Comparison of ENCODE assay signal across 9 cellular contexts in genomic region chr4:25993564-25994185, GRCh38.
DNase-seq lines count a peak whose midpoint lies in the region; ATAC-seq and TF ChIP-seq lines count a peak whose summit lies in the region.
"Had no signal": no experiment of that assay in that cellular context is flagged by ENCODE, and none has a peak within 500 bp of the region (broad histone marks: within the 10 kb centered on the region; RNA-seq: fewer than 3 reads in every experiment).

No MANE protein-coding gene starts in this region.

- peak; percentile 82 for DNase-seq in glutamatergic neuron
- DNase-seq in stimulated activated naive CD8-positive, alpha-beta T cell treated with anti-CD3 and anti-CD28 coated beads, Interleukin-15, Interleukin-2, amounts not matched to agents 100 U/mL and 50 U/mL, for 24 hours: peak; percentile 42
- no peak for DNase-seq in NCI-H187 (lab: John Stamatoyannopoulos, UW)
- no peak for DNase-seq in NCI-H345 treated with DMSO at 0.1 percent for 48 hours (lab: John Stamatoyannopoulos, UW; ENCODE audit: unreplicated experiment)

- no peaks in the 10 kb centered on the region for H3K9me3 Mint-ChIP-seq in glutamatergic neuron (ENCODE audit: unreplicated experiment)
- H3K9me3 Mint-ChIP-seq: nephron had no signal

- peaks cover 6% of the 10 kb centered on the region for H3K27me3 Mint-ChIP-seq in glutamatergic neuron (ENCODE audit: unreplicated experiment)

- H3K4me1 Mint-ChIP-seq in glutamatergic neuron (ENCODE audit: low read depth, unreplicated experiment): peaks cover 9% of the 10 kb centered on the region
- H3K4me1 Mint-ChIP-seq: nephron had no signal

- H3K36me3 Mint-ChIP-seq in glutamatergic neuron (ENCODE audit: unreplicated experiment): no peaks in the 10 kb centered on the region

- H3K4me3 Mint-ChIP-seq in glutamatergic neuron (ENCODE audit: unreplicated experiment): no peak overlapping the region
- H3K4me3 Mint-ChIP-seq: nephron had no signal

- TF ChIP-seq CTCF in GM12873 (IDR thresholded peaks at IDR 0.05; ENCODE audit: insufficient read depth, low read depth, low read length, missing control alignments): peak; percentile 56
- peak; percentile 76 for TF ChIP-seq CTCF in glutamatergic neuron (IDR thresholded peaks at IDR 0.05; ENCODE audit: partially characterized antibody, unreplicated experiment)

- H3K27ac Mint-ChIP-seq in glutamatergic neuron (ENCODE audit: unreplicated experiment): peak overlapping the region; percentile 55
- H3K27ac Mint-ChIP-seq: nephron had no signal

- ATAC-seq in HG02870 (IDR thresholded peaks at IDR 0.05; ENCODE audit: unreplicated experiment): peak; percentile 71
- ATAC-seq in SK-N-SH treated with all-trans-retinoic acid at 6 μM for 48 hours: peak; percentile 47; the same call in 2 of the 3 replicates
- peak; percentile 51 for ATAC-seq in stimulated activated naive CD8-positive, alpha-beta T cell treated with anti-CD3 and anti-CD28 coated beads, Interleukin-15, Interleukin-2, amounts not matched to agents 100 U/mL and 50 U/mL, for 24 hours
- ATAC-seq in HG02973 (IDR thresholded peaks at IDR 0.05; ENCODE audit: unreplicated experiment): no peak

TF ChIP-seq in SK-N-SH treated with all-trans-retinoic acid at 6 μM for 48 hours, 23 proteins besides CTCF, POLR2A, EP300 and RAD21:
- TF ChIP-seq ESRRG (CRISPR knock-in tag; IDR thresholded peaks at IDR 0.05) (no peak), CSRNP3 (CRISPR knock-in tag; IDR thresholded peaks at IDR 0.05) (no peak), ZC3H10 (CRISPR knock-in tag; IDR thresholded peaks at IDR 0.05) (no peak), POU6F1 (CRISPR knock-in tag; IDR thresholded peaks at IDR 0.05; ENCODE audit: borderline replicate concordance, low read depth) (no peak), ZNF8 (CRISPR knock-in tag; IDR thresholded peaks at IDR 0.05) (no peak), ZNF70 (CRISPR knock-in tag; IDR thresholded peaks at IDR 0.05) (no peak), TOX (CRISPR knock-in tag; IDR thresholded peaks at IDR 0.05; ENCODE audit: borderline replicate concordance) (no peak), CREB5 (CRISPR knock-in tag; IDR thresholded peaks at IDR 0.05; ENCODE audit: low read depth) (no peak), PPARA (CRISPR knock-in tag; IDR thresholded peaks at IDR 0.05; ENCODE audit: borderline replicate concordance) (no peak), TCF4 (CRISPR knock-in tag; IDR thresholded peaks at IDR 0.05; ENCODE audit: borderline replicate concordance) (no peak), ISL1 (CRISPR knock-in tag; IDR thresholded peaks at IDR 0.05) (no peak), ARNTL (CRISPR knock-in tag; IDR thresholded peaks at IDR 0.05; ENCODE audit: borderline replicate concordance, low read depth) (no peak), ZFP3 (CRISPR knock-in tag; IDR thresholded peaks at IDR 0.05) (no peak), TSHZ2 (CRISPR knock-in tag; IDR thresholded peaks at IDR 0.05) (no peak), OSR1 (CRISPR knock-in tag; IDR thresholded peaks at IDR 0.05) (no peak)

Comparison
In these comparisons a context has a peak if more than half of its experiments do, and no peak if none do; other contexts are left out.
1. DNase-seq: peak in glutamatergic neuron (single experiment) and stimulated activated naive CD8-positive, alpha-beta T cell treated with anti-CD3 and anti-CD28 coated beads, Interleukin-15, Interleukin-2, amounts not matched to agents 100 U/mL and 50 U/mL, for 24 hours (single experiment); none in NCI-H187 (0 of 2) and NCI-H345 treated with DMSO at 0.1 percent for 48 hours (single experiment).